In the genomic region with DNA sequence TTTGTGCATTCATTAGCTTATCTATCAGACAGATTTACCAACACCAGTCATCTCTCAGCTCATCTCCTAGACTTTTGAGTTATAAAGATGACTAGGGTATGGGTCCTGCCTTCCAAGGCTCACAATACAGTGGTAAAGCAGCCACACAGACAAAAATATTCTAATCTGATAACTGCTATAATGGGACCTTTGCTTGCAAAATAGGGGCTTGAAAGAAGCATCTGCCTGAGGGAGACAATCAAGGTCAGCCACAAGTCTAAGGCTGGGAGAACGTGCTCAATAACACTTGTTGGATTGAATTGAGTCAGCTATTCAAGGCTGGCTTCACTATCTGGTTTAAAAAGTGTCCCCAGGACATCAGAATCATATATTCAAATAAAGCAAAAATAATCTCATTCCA, we compare ENCODE assay signal across 31 cellular contexts. TPM values are rescaled to one million over a fixed set of nuclear protein-coding genes. Genes with fewer than 3 reads are reported as not detected.
"Had no signal": no experiment of that assay in that cellular context is flagged by ENCODE, and none has a peak within 500 bp of the region (broad histone marks: within the 10 kb centered on the region; RNA-seq: fewer than 3 reads in every experiment).

No MANE protein-coding gene starts in this region.

- H3K4me3 ChIP-seq: adrenal gland, ascending aorta, body of pancreas, breast epithelium, cardiac muscle cell had no signal

- H3K36me3 ChIP-seq: adrenal gland, ascending aorta, brain microvascular endothelial cell, breast epithelium, cardiac muscle cell had no signal

- H3K27ac ChIP-seq: adrenal gland, ascending aorta, body of pancreas, brain microvascular endothelial cell, breast epithelium, cardiac muscle cell had no signal

- H3K9me3 ChIP-seq: adrenal gland, ascending aorta, body of pancreas had no signal

- DNase-seq: activated effector memory CD4-positive, alpha-beta T cell treated with anti-CD3 and anti-CD28 coated beads, Interleukin-2, amount 50 U/mL, for 16 hours; activated effector memory CD4-positive, alpha-beta T cell treated with Interleukin-2 at 50 U/mL for 16 hours; activated gamma-delta T cell; activated gamma-delta T cell treated with Interleukin-2 at 50 U/mL for 16 hours; activated naive CD4-positive, alpha-beta T cell; activated naive CD4-positive, alpha-beta T cell treated with anti-CD3 and anti-CD28 coated beads for 36 hours; activated naive CD4-positive, alpha-beta T cell treated with anti-CD3 and anti-CD28 coated beads, Interleukin-2, amount 10 ng/mL, durations not matched to agents 7 days and 5 days; activated naive CD4-positive, alpha-beta T cell treated with anti-CD3 and anti-CD28 coated beads, Interleukin-2, amount 50 U/mL, for 16 hours; activated naive CD4-positive, alpha-beta T cell treated with Interleukin-2 at 50 U/mL for 16 hours; activated naive CD8-positive, alpha-beta T cell treated with anti-CD3 and anti-CD28 coated beads for 36 hours; activated naive CD8-positive, alpha-beta T cell treated with anti-CD3 and anti-CD28 coated beads, Interleukin-2, amount 10 ng/mL, durations not matched to agents 7 days and 5 days; activated naive CD8-positive, alpha-beta T cell treated with anti-CD3 and anti-CD28 coated beads, Interleukin-2, amount 50 U/mL, for 24 hours; activated T-cell treated with anti-CD3 and anti-CD28 coated beads for 4 hours; activated T-cell treated with anti-CD3 and anti-CD28 coated beads, Interleukin-2, amount 50 U/mL, for 1 hour; activated T-cell treated with anti-CD3 and anti-CD28 coated beads, Interleukin-2, amount 50 U/mL, for 24 hours; activated T-cell treated with anti-CD3 and anti-CD28 coated beads, Interleukin-2, amount 50 U/mL, for 4 hours; activated T-cell treated with anti-CD3 and anti-CD28 coated beads, Interleukin-2, amount 50 U/mL, for 48 hours; activated T-cell treated with anti-CD3 and anti-CD28 coated beads, Interleukin-2, amount 50 U/mL, for 72 hours; adrenal gland; amniotic stem cell; amygdala; anterior cingulate cortex; aorta; body of pancreas; brain microvascular endothelial cell; caudate nucleus; central memory CD4-positive, alpha-beta T cell; cerebellar nuclear complex had no signal

- H3K4me1 ChIP-seq: adrenal gland, ascending aorta, body of pancreas, breast epithelium had no signal

- H3K27me3 ChIP-seq: adrenal gland, ascending aorta, body of pancreas, brain microvascular endothelial cell, breast epithelium, cardiac muscle cell had no signal

RNA-seq across cellular contexts. Expression of gene PAPPA2, which starts 1.4 kb away (rescaled TPM):
- polyA plus RNA-seq: aorta had no signal
